30 cellular contexts compared by ENCODE assay signal in the genomic region with DNA sequence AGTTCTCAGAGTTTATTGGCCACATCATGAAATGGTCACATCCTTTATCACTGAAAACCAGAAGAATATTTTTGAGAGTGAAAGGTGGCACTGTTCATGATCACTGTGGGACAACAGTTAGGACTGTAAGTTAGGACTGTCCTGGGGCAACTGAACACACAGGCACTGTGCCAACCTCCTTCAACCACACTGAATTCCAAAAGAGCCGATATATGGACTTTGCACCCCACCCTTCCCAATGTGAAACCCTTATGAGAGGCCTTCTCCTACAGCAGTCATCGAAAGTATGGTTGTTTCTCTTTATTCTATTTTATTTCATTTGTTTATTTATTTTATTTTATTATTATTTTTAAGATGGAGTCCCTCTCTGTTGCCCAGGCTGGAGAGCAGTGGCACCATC.
"Had no signal": no experiment of that assay in that cellular context is flagged by ENCODE, and none has a peak within 500 bp of the region (broad histone marks: within the 10 kb centered on the region; RNA-seq: fewer than 3 reads in every experiment).

No MANE protein-coding gene starts in this region.

- H3K4me1 ChIP-seq: esophagus squamous epithelium, heart right ventricle, upper lobe of right lung had no signal

- H3K36me3 ChIP-seq: esophagus squamous epithelium, heart right ventricle, ovary, upper lobe of right lung, WERI-Rb-1 had no signal

- H3K27me3 Mint-ChIP-seq: activated CD4-positive, alpha-beta memory T cell treated with anti-CD3 and anti-CD28 coated beads, Interleukin-2, amount 10 ng/mL, durations not matched to agents 7 days and 5 days; activated CD4-positive, alpha-beta T cell treated with anti-CD3 and anti-CD28 coated beads, Interleukin-2, amount 10 ng/mL, durations not matched to agents 7 days and 5 days; activated naive CD4-positive, alpha-beta T cell treated with anti-CD3 and anti-CD28 coated beads, Interleukin-2, amount 50 U/mL, for 24 hours; activated naive CD8-positive, alpha-beta T cell treated with anti-CD3 and anti-CD28 coated beads, Interleukin-2, amount 50 U/mL, for 24 hours; activated T-cell treated with anti-CD3 and anti-CD28 coated beads, Interleukin-2, amount 50 U/mL, for 24 hours; activated T-helper 17 cell treated with anti-CD3 and anti-CD28 coated beads, Interleukin-2, amount 50 U/mL, for 72 hours; central memory CD8-positive, alpha-beta T cell; stimulated activated naive CD8-positive, alpha-beta T cell treated with anti-CD3 and anti-CD28 coated beads, Interleukin-15, Interleukin-2, amounts not matched to agents 100 ng/mL and 50 ng/mL, for 24 hours had no signal

- H3K4me3 Mint-ChIP-seq: activated CD4-positive, alpha-beta memory T cell treated with anti-CD3 and anti-CD28 coated beads, Interleukin-2, amount 10 ng/mL, durations not matched to agents 7 days and 5 days; activated CD4-positive, alpha-beta T cell treated with anti-CD3 and anti-CD28 coated beads, Interleukin-2, amount 10 ng/mL, durations not matched to agents 7 days and 5 days; activated naive CD4-positive, alpha-beta T cell treated with anti-CD3 and anti-CD28 coated beads, Interleukin-2, amount 50 U/mL, for 24 hours; activated naive CD8-positive, alpha-beta T cell treated with anti-CD3 and anti-CD28 coated beads, Interleukin-2, amount 50 U/mL, for 24 hours; activated T-cell treated with anti-CD3 and anti-CD28 coated beads, Interleukin-2, amount 50 U/mL, for 24 hours; activated T-helper 17 cell treated with anti-CD3 and anti-CD28 coated beads, Interleukin-2, amount 50 U/mL, for 72 hours; central memory CD8-positive, alpha-beta T cell; naive B cell; nephron progenitor cell; stimulated activated effector memory CD8-positive, alpha-beta T cell treated with anti-CD3 and anti-CD28 coated beads, Interleukin-12 subunit alpha, Interleukin-12 subunit beta, amount 100 ng/mL, for 72 hours; stimulated activated naive CD8-positive, alpha-beta T cell treated with anti-CD3 and anti-CD28 coated beads, Interleukin-15, Interleukin-2, amounts not matched to agents 100 ng/mL and 50 ng/mL, for 24 hours had no signal

- H3K4me1 Mint-ChIP-seq: activated CD4-positive, alpha-beta memory T cell treated with anti-CD3 and anti-CD28 coated beads, Interleukin-2, amount 10 ng/mL, durations not matched to agents 7 days and 5 days; activated CD4-positive, alpha-beta T cell treated with anti-CD3 and anti-CD28 coated beads, Interleukin-2, amount 10 ng/mL, durations not matched to agents 7 days and 5 days; activated naive CD4-positive, alpha-beta T cell treated with anti-CD3 and anti-CD28 coated beads, Interleukin-2, amount 50 U/mL, for 24 hours; activated naive CD8-positive, alpha-beta T cell treated with anti-CD3 and anti-CD28 coated beads, Interleukin-2, amount 50 U/mL, for 24 hours; activated T-helper 17 cell treated with anti-CD3 and anti-CD28 coated beads, Interleukin-2, amount 50 U/mL, for 72 hours; central memory CD8-positive, alpha-beta T cell; naive B cell; nephron progenitor cell; stimulated activated effector memory CD8-positive, alpha-beta T cell treated with anti-CD3 and anti-CD28 coated beads, Interleukin-12 subunit alpha, Interleukin-12 subunit beta, amount 100 ng/mL, for 72 hours had no signal

- H3K9me3 Mint-ChIP-seq: activated CD4-positive, alpha-beta memory T cell treated with anti-CD3 and anti-CD28 coated beads, Interleukin-2, amount 10 ng/mL, durations not matched to agents 7 days and 5 days; activated CD4-positive, alpha-beta T cell treated with anti-CD3 and anti-CD28 coated beads, Interleukin-2, amount 10 ng/mL, durations not matched to agents 7 days and 5 days; activated naive CD4-positive, alpha-beta T cell treated with anti-CD3 and anti-CD28 coated beads, Interleukin-2, amount 50 U/mL, for 24 hours; activated naive CD8-positive, alpha-beta T cell treated with anti-CD3 and anti-CD28 coated beads, Interleukin-2, amount 50 U/mL, for 24 hours; activated T-cell treated with anti-CD3 and anti-CD28 coated beads, Interleukin-2, amount 50 U/mL, for 24 hours; activated T-helper 17 cell treated with anti-CD3 and anti-CD28 coated beads, Interleukin-2, amount 50 U/mL, for 72 hours; central memory CD8-positive, alpha-beta T cell; stimulated activated effector memory CD8-positive, alpha-beta T cell treated with anti-CD3 and anti-CD28 coated beads, Interleukin-12 subunit alpha, Interleukin-12 subunit beta, amount 100 ng/mL, for 72 hours; stimulated activated naive CD8-positive, alpha-beta T cell treated with anti-CD3 and anti-CD28 coated beads, Interleukin-15, Interleukin-2, amounts not matched to agents 100 ng/mL and 50 ng/mL, for 24 hours had no signal

- H3K27ac ChIP-seq: esophagus squamous epithelium, heart right ventricle, ovary, skin epidermis, upper lobe of right lung, WERI-Rb-1 had no signal

- H3K9me3 ChIP-seq: esophagus squamous epithelium, ovary, upper lobe of right lung had no signal

- H3K27me3 ChIP-seq: ovary, upper lobe of right lung had no signal

- ATAC-seq: activated CD4-positive, CD25-positive, alpha-beta regulatory T cell treated with anti-CD3 and anti-CD28 coated beads, Interleukin-2, amount 50 U/mL, for 24 hours; activated naive CD8-positive, alpha-beta T cell treated with anti-CD3 and anti-CD28 coated beads, Interleukin-2, amount 50 U/mL, for 24 hours; activated T-helper 17 cell treated with anti-CD3 and anti-CD28 coated beads, Interleukin-2, amount 50 U/mL, for 72 hours; heart right ventricle; left ventricle myocardium superior; sciatic nerve; stimulated activated effector memory CD8-positive, alpha-beta T cell treated with anti-CD3 and anti-CD28 coated beads, Interleukin-12 subunit alpha, Interleukin-12 subunit beta, amount 100 ng/mL, for 72 hours; upper lobe of right lung had no signal

- H3K27ac Mint-ChIP-seq: activated CD4-positive, alpha-beta memory T cell treated with anti-CD3 and anti-CD28 coated beads, Interleukin-2, amount 10 ng/mL, durations not matched to agents 7 days and 5 days; activated CD4-positive, alpha-beta T cell treated with anti-CD3 and anti-CD28 coated beads, Interleukin-2, amount 10 ng/mL, durations not matched to agents 7 days and 5 days; activated naive CD4-positive, alpha-beta T cell treated with anti-CD3 and anti-CD28 coated beads, Interleukin-2, amount 50 U/mL, for 24 hours; activated naive CD8-positive, alpha-beta T cell treated with anti-CD3 and anti-CD28 coated beads, Interleukin-2, amount 50 U/mL, for 24 hours; activated T-cell treated with anti-CD3 and anti-CD28 coated beads, Interleukin-2, amount 50 U/mL, for 24 hours; activated T-helper 17 cell treated with anti-CD3 and anti-CD28 coated beads, Interleukin-2, amount 50 U/mL, for 72 hours; naive B cell; nephron progenitor cell; progenitor cell of endocrine pancreas; stimulated activated effector memory CD8-positive, alpha-beta T cell treated with anti-CD3 and anti-CD28 coated beads, Interleukin-12 subunit alpha, Interleukin-12 subunit beta, amount 100 ng/mL, for 72 hours; stimulated activated naive CD8-positive, alpha-beta T cell treated with anti-CD3 and anti-CD28 coated beads, Interleukin-15, Interleukin-2, amounts not matched to agents 100 ng/mL and 50 ng/mL, for 24 hours had no signal

- H3K36me3 Mint-ChIP-seq: activated naive CD4-positive, alpha-beta T cell treated with anti-CD3 and anti-CD28 coated beads, Interleukin-2, amount 50 U/mL, for 24 hours; naive B cell; stimulated activated effector memory CD8-positive, alpha-beta T cell treated with anti-CD3 and anti-CD28 coated beads, Interleukin-12 subunit alpha, Interleukin-12 subunit beta, amount 100 ng/mL, for 72 hours had no signal

- H3K4me3 ChIP-seq: esophagus squamous epithelium, heart right ventricle, ovary, skin epidermis, upper lobe of right lung had no signal

- DNase-seq: activated CD4-positive, alpha-beta memory T cell treated with anti-CD3 and anti-CD28 coated beads, Interleukin-2, amount 10 ng/mL, durations not matched to agents 7 days and 5 days; activated CD4-positive, alpha-beta T cell treated with anti-CD3 and anti-CD28 coated beads, Interleukin-2, amount 10 ng/mL, durations not matched to agents 7 days and 5 days; activated CD8-positive, alpha-beta memory T cell treated with anti-CD3 and anti-CD28 coated beads, Interleukin-2, amount 50 U/mL, for 48 hours; activated naive CD8-positive, alpha-beta T cell treated with anti-CD3 and anti-CD28 coated beads, Interleukin-2, amount 50 U/mL, for 24 hours; activated T-cell treated with anti-CD3 and anti-CD28 coated beads, Interleukin-2, amount 50 U/mL, for 24 hours; amygdala; dermis blood vessel endothelial cell; effector CD4-positive, alpha-beta T cell; esophagus squamous epithelium; foreskin melanocyte; heart right ventricle; kidney glomerular epithelial cell; left ventricle myocardium superior; mammary epithelial cell; naive B cell; nephron progenitor cell; ovary; stimulated activated CD4-positive, alpha-beta T cell treated with anti-CD3 and anti-CD28 coated beads, Interleukin-4, amount 100 ng/mL, for 24 hours; substantia nigra; upper lobe of right lung; WERI-Rb-1 had no signal
